ENCODE assay signal across 8 cellular contexts in the genomic region with DNA sequence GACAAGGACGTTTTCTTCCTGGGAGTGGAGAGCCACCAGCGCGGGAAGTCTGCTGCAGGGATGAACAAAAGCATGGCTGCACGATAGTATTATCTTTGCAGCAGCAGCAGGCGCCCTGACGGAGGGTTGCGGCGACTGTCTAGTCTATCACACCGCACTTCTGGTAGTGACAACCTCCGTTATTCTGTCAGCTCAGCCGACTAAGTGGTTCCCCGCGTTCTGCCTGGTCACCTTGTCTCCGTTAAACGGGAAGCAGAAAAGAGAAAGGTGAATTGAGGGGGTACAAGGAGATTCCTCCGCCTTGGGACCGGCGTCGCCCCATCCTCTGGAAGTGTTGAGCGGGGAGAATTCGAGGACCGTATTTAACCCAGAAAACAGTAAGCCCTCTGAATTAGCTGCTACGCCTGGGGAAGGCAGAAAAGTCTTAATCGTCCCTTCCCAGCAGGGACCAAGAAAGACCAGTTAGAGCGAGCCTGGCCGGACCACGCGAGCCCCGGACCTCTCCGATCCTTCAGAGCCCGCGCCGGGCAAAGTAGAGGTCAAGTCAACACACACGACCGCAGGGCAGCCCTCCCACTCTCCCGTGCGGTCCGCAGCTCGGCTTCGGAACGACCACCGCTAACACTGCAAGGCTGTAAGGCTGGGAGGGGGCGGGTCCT. TPM values are rescaled to one million over a fixed set of nuclear protein-coding genes. Genes with fewer than 3 reads are reported as not detected.
DNase-seq lines count a peak whose midpoint lies in the region; ATAC-seq and TF ChIP-seq lines count a peak whose summit lies in the region.

No MANE protein-coding gene starts in this region.

- H3K4me3 ChIP-seq in BLaER1 treated with 17β-estradiol and CSF1 and Interleukin-3, amounts not matched to agents 10 nM and 100 nM = peak overlapping the region; percentile 81 to 95 (median 91)
- H3K4me3 ChIP-seq in right atrium auricular region = peak overlapping the region; percentile 89 to 97
- peak overlapping the region; percentile 57 to 95 (median 85) for H3K4me3 ChIP-seq in sigmoid colon

- no peaks in the 10 kb centered on the region for H3K36me3 Mint-ChIP-seq in activated naive CD4-positive, alpha-beta T cell treated with anti-CD3 and anti-CD28 coated beads for 36 hours (ENCODE audit: low read depth)

- H3K9me3 ChIP-seq in BLaER1 treated with 17β-estradiol and CSF1 and Interleukin-3, amounts not matched to agents 10 nM and 100 nM (replicated peaks in 1 of 11) = no peaks in the 10 kb centered on the region
- H3K9me3 ChIP-seq in right atrium auricular region (no peaks in the 10 kb centered on the region), sigmoid colon (no peaks in the 10 kb centered on the region)

- DNase-seq in OCI-M2 (lab: John Stamatoyannopoulos, UW; ENCODE audit: unreplicated experiment) (peak; percentile 83), right atrium auricular region (ENCODE audit: low spot score) (peak; percentile 67), sigmoid colon (peak; percentile 77), omental fat pad (ENCODE audit: low spot score) (no peak)
- DNase-seq in activated naive CD4-positive, alpha-beta T cell treated with anti-CD3 and anti-CD28 coated beads for 36 hours = peak; percentile 47

- H4K20me1 ChIP-seq in BLaER1 treated with 17β-estradiol and CSF1 and Interleukin-3, amounts not matched to agents 10 nM and 100 nM = peaks cover 0 to 40% (median 5%) of the 10 kb centered on the region in 11 experiments; a peak in 9 of 22 replicates

- peak overlapping the region; percentile 67 to 80 (median 74); a peak in 21 of 22 replicates for H3K9ac ChIP-seq in BLaER1 treated with 17β-estradiol and CSF1 and Interleukin-3, amounts not matched to agents 10 nM and 100 nM

- ATAC-seq in GM19397 (IDR thresholded peaks at IDR 0.05; ENCODE audit: unreplicated experiment) (peak; percentile 3), HG03469 (IDR thresholded peaks at IDR 0.05; ENCODE audit: unreplicated experiment) (peak; percentile 1), omental fat pad (ENCODE audit: low FRiP score) (no peak)

- peaks cover 9 to 29% (median 18%) of the 10 kb centered on the region in 10 experiments for H3K4me1 ChIP-seq in BLaER1 treated with 17β-estradiol and CSF1 and Interleukin-3, amounts not matched to agents 10 nM and 100 nM
- H3K4me1 ChIP-seq in right atrium auricular region (peaks cover 0 to 33% of the 10 kb centered on the region in 2 donors), sigmoid colon (peaks cover 0 to 31% (median 28%) of the 10 kb centered on the region in 4 donors)

- peaks cover 9 to 22% (median 12%) of the 10 kb centered on the region in 11 experiments; a peak in 15 of 22 replicates for H3K27me3 ChIP-seq in BLaER1 treated with 17β-estradiol and CSF1 and Interleukin-3, amounts not matched to agents 10 nM and 100 nM
- H3K27me3 ChIP-seq in right atrium auricular region = no peaks in the 10 kb centered on the region
- no peaks in the 10 kb centered on the region for H3K27me3 ChIP-seq in sigmoid colon

- TF ChIP-seq EP300 in sigmoid colon (IDR thresholded peaks at IDR 0.05) = no peak

- peak overlapping the region; percentile 88 to 97 (median 93) for H3K4me2 ChIP-seq in BLaER1 treated with 17β-estradiol and CSF1 and Interleukin-3, amounts not matched to agents 10 nM and 100 nM

- intact Hi-C loops in activated naive CD4-positive, alpha-beta T cell treated with anti-CD3 and anti-CD28 coated beads for 36 hours (cut with micrococcal nuclease) = loop anchor here (1.0 to 10.0 kb wide), 15 partner anchors 61 to 1797 kb away; partner anchors contain the start of genes CCDC175, DACT1, JKAMP and KIAA0586
- intact Hi-C loops in sigmoid colon (cut with DNase I) = loop anchor here (2.0 to 5.0 kb wide), 5 partner anchors 56 to 297 kb away; partner anchors contain the start of genes JKAMP and L3HYPDH

- H3K4me1 Mint-ChIP-seq in activated naive CD4-positive, alpha-beta T cell treated with anti-CD3 and anti-CD28 coated beads for 36 hours (ENCODE audit: low read depth) = peaks cover 13% of the 10 kb centered on the region

- peak overlapping the region in 6 of 11 experiments; percentile 5 to 54 (median 44); a peak in 8 of 22 replicates for H3K27ac ChIP-seq in BLaER1 treated with 17β-estradiol and CSF1 and Interleukin-3, amounts not matched to agents 10 nM and 100 nM
- peak overlapping the region; percentile 93 to 98 for H3K27ac ChIP-seq in right atrium auricular region
- H3K27ac ChIP-seq in sigmoid colon = peak overlapping the region; percentile 95 to 99 (median 98)

- TF ChIP-seq CTCF in right atrium auricular region (IDR thresholded peaks at IDR 0.05) (no peak), sigmoid colon (IDR thresholded peaks at IDR 0.05) (no peak), omental fat pad (IDR thresholded peaks at IDR 0.05) (no peak)

- peak overlapping the region; percentile 70 for H3K27ac Mint-ChIP-seq in activated naive CD4-positive, alpha-beta T cell treated with anti-CD3 and anti-CD28 coated beads for 36 hours

- WGBS in sigmoid colon, 2 donors = 0% methylated on average over 43 of the region's 43 CpGs

- TF ChIP-seq POLR2A in sigmoid colon (IDR thresholded peaks at IDR 0.05) = peak in 1 of 2 donors; percentile 14

- CTCF ChIA-PET in activated naive CD4-positive, alpha-beta T cell treated with anti-CD3 and anti-CD28 coated beads for 36 hours (lab: Charles Lee) = interaction anchor here (1.2 kb wide), 1 partner anchor 256 kb away, joined by 3 read pairs; no protein-coding TSS in a partner anchor

- H3K27me3 Mint-ChIP-seq in activated naive CD4-positive, alpha-beta T cell treated with anti-CD3 and anti-CD28 coated beads for 36 hours (ENCODE audit: low read depth) = peaks cover 2% of the 10 kb centered on the region

- H3K36me3 ChIP-seq in BLaER1 treated with 17β-estradiol and CSF1 and Interleukin-3, amounts not matched to agents 10 nM and 100 nM = no peaks in the 10 kb centered on the region
- H3K36me3 ChIP-seq in right atrium auricular region = no peaks in the 10 kb centered on the region
- H3K36me3 ChIP-seq in sigmoid colon = no peaks in the 10 kb centered on the region

- no peaks in the 10 kb centered on the region for H3K9me3 Mint-ChIP-seq in activated naive CD4-positive, alpha-beta T cell treated with anti-CD3 and anti-CD28 coated beads for 36 hours

- H3K4me3 Mint-ChIP-seq in activated naive CD4-positive, alpha-beta T cell treated with anti-CD3 and anti-CD28 coated beads for 36 hours = peak overlapping the region; percentile 91

RNA-seq across cellular contexts. Expression of gene DAAM1, which starts 0.5 kb away (rescaled TPM):
- 1 to 10 TPM; 7.6 to 8.3 TPM for total RNA-seq in activated naive CD4-positive, alpha-beta T cell treated with anti-CD3 and anti-CD28 coated beads for 36 hours
- total RNA-seq in right atrium auricular region (10 to 100 TPM; 61.4 to 67.0 TPM), sigmoid colon (10 to 100 TPM; 47.5 to 77.8 (median 66.6) TPM), omental fat pad (10 to 100 TPM; 49.8 to 73.6 (median 51.6) TPM)
- polyA plus RNA-seq in sigmoid colon = 10 to 100 TPM; 11.4 to 19.2 (median 16.0) TPM

Comparison
In these comparisons a context has a peak if more than half of its experiments do, and no peak if none do; other contexts are left out.
1. H3K27ac ChIP-seq: peak in every context shown above with its lines; median percentile 98 in sigmoid colon; 96 in right atrium auricular region; 44 in BLaER1 treated with 17β-estradiol and CSF1 and Interleukin-3, amounts not matched to agents 10 nM and 100 nM.
2. RNA of gene DAAM1, which starts 0.5 kb away (total RNA-seq): 47.5 to 77.8 TPM in sigmoid colon, 61.4 to 67.0 TPM in right atrium auricular region and 49.8 to 73.6 TPM in omental fat pad; 7.6 to 8.3 TPM in activated naive CD4-positive, alpha-beta T cell treated with anti-CD3 and anti-CD28 coated beads for 36 hours; every median in the first group is over 4 times any median in the second.
3. Peak in every context shown above with its lines, with median percentiles within 50 percentile points of each other: H3K4me3 ChIP-seq.